Comparison of ENCODE assay signal across 18 cellular contexts in the genomic region with DNA sequence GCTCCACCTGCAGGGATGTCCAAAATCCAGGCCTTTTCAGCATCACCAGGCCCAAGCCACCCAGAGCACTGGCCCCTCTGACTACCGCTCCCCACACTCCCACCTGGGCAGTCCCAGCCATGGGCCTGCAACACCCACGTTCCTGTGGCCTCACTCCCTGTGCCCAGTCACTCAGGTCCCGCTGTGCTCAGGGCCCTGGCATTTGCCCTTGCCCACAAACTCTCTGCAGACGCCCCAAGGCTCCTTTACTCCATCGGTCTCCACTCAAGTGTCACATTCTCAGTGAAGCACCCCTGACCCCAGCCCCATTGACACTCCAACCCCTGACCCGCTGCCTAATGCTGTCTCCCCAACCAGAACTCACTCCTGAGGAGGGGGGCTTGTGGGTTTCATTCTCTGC. TPM values are rescaled to one million over a fixed set of nuclear protein-coding genes. Genes with fewer than 3 reads are reported as not detected.
DNase-seq lines count a peak whose midpoint lies in the region; FAIRE-seq and TF ChIP-seq lines count a peak whose summit lies in the region.
"Had no signal": no experiment of that assay in that cellular context is flagged by ENCODE, and none has a peak within 500 bp of the region (broad histone marks: within the 10 kb centered on the region; RNA-seq: fewer than 3 reads in every experiment).

No MANE protein-coding gene starts in this region.

- peaks cover 6% of the 10 kb centered on the region; the same call in 1 of the 2 replicates for H4K20me1 ChIP-seq in PC-9 (ENCODE audit: insufficient read depth)

- intact Hi-C loops in spleen (cut with DNase I; ENCODE audit: low total_unique reads) (no loop called here), PC-9 (cut with micrococcal nuclease; ENCODE audit: unreplicated experiment) (no loop called here)

- peaks cover 11% of the 10 kb centered on the region; the same call in 1 of the 2 replicates for H3F3A ChIP-seq in PC-9 (ENCODE audit: insufficient read depth, low read depth)

- no peak for TF ChIP-seq POLR2A in spleen (IDR thresholded peaks at IDR 0.05)

- no peaks in the 10 kb centered on the region for H3K9me2 ChIP-seq in PC-9 (ENCODE audit: insufficient read depth)

- peak overlapping the region; percentile 59 for H3K27ac Mint-ChIP-seq in HFFc6
- peak overlapping the region; percentile 89 for H3K27ac Mint-ChIP-seq in chondrocyte (ENCODE audit: unreplicated experiment)
- H3K27ac Mint-ChIP-seq in nephron = peak overlapping the region in 2 of 3 experiments; percentile 12 to 16
- H3K27ac Mint-ChIP-seq: CD4-positive, alpha-beta T cell had no signal

- H3K9me3 ChIP-seq in spleen = no peaks in the 10 kb centered on the region
- H3K9me3 ChIP-seq in PC-9 (ENCODE audit: insufficient read depth, low read depth) = no peaks in the 10 kb centered on the region
- H3K9me3 ChIP-seq: colonic mucosa, neutrophil had no signal

- no peak for FAIRE-seq in GM19239 (lab: Jason Lieb, UNC)
- FAIRE-seq: H54 had no signal

- peaks cover 2% of the 10 kb centered on the region; the same call in 1 of the 2 replicates for H3K27me3 Mint-ChIP-seq in HFFc6 (ENCODE audit: insufficient read depth)
- no peaks in the 10 kb centered on the region for H3K27me3 Mint-ChIP-seq in chondrocyte (ENCODE audit: low read depth)
- no peaks in the 10 kb centered on the region for H3K27me3 Mint-ChIP-seq in nephron (ENCODE audit: low read depth)
- H3K27me3 Mint-ChIP-seq: CD4-positive, alpha-beta T cell had no signal

- H3K4me1 Mint-ChIP-seq in HFFc6 (ENCODE audit: low read depth) = peaks cover 30% of the 10 kb centered on the region
- H3K4me1 Mint-ChIP-seq in chondrocyte (ENCODE audit: low read depth) = peaks cover 37% of the 10 kb centered on the region
- peaks cover 13% of the 10 kb centered on the region for H3K4me1 Mint-ChIP-seq in nephron

- peaks cover 0 to 72% (median 27%) of the 10 kb centered on the region in 6 donors for H3K36me3 ChIP-seq in spleen
- no peaks in the 10 kb centered on the region for H3K36me3 ChIP-seq in PC-9 (ENCODE audit: low read depth)
- H3K36me3 ChIP-seq: colonic mucosa, neutrophil had no signal

- H3K4me3 Mint-ChIP-seq in HFFc6 (no peak overlapping the region), chondrocyte (ENCODE audit: unreplicated experiment) (peak overlapping the region; percentile 26), nephron (no peak overlapping the region)
- H3K4me3 Mint-ChIP-seq: CD4-positive, alpha-beta T cell had no signal

- POLR2A ChIA-PET in PC-9 (lab: Charles Lee; ENCODE audit: unreplicated experiment) = no interaction called here

- peaks cover 3 to 36% (median 17%) of the 10 kb centered on the region in 6 donors for H3K4me1 ChIP-seq in spleen
- H3K4me1 ChIP-seq in PC-9 (replicated peaks; ENCODE audit: insufficient read depth) = no peaks in the 10 kb centered on the region
- H3K4me1 ChIP-seq: colonic mucosa had no signal

- H3K27ac ChIP-seq in spleen = peak overlapping the region in 6 of 8 donors; percentile 17 to 75 (median 66)
- H3K27ac ChIP-seq in PC-9 = no peak overlapping the region
- H3K27ac ChIP-seq: colonic mucosa, KMS-11, neutrophil had no signal

- H2AFZ ChIP-seq in PC-9 = no peak overlapping the region

- H3K79me2 ChIP-seq in PC-9 (ENCODE audit: low read depth) = no peaks in the 10 kb centered on the region

- H3K4me2 ChIP-seq in PC-9 = no peak overlapping the region
- H3K4me2 ChIP-seq: KMS-11 had no signal

- 75 to 88% (median 82%) methylated on average over 6 of the region's 6 CpGs for WGBS in spleen, 5 donors

- H3K27me3 ChIP-seq in spleen (replicated peaks in 1 of 7) = no peaks in the 10 kb centered on the region
- no peaks in the 10 kb centered on the region for H3K27me3 ChIP-seq in PC-9 (ENCODE audit: insufficient read depth, low read depth)
- H3K27me3 ChIP-seq: colonic mucosa, neutrophil had no signal

- H3K36me3 Mint-ChIP-seq in HFFc6 (ENCODE audit: low read depth) (peaks cover 11% of the 10 kb centered on the region), chondrocyte (ENCODE audit: low read depth) (peaks cover 2% of the 10 kb centered on the region), nephron (ENCODE audit: low read depth) (peaks cover 5% of the 10 kb centered on the region)

- H3K9me3 Mint-ChIP-seq in HFFc6 = no peaks in the 10 kb centered on the region
- no peaks in the 10 kb centered on the region for H3K9me3 Mint-ChIP-seq in chondrocyte (ENCODE audit: low read depth)
- no peaks in the 10 kb centered on the region for H3K9me3 Mint-ChIP-seq in nephron
- H3K9me3 Mint-ChIP-seq: CD4-positive, alpha-beta T cell had no signal

- no peak overlapping the region for H3K4me3 ChIP-seq in spleen
- no peak overlapping the region for H3K4me3 ChIP-seq in PC-9
- H3K4me3 ChIP-seq: colonic mucosa had no signal

- DNase-seq in HFFc6 (no peak), chondrocyte (ENCODE audit: low spot score) (no peak), spleen (no peak), PC-9 (no peak), OCI-M2 (lab: John Stamatoyannopoulos, UW; ENCODE audit: unreplicated experiment) (no peak), KG1 (lab: John Stamatoyannopoulos, UW) (no peak), GM19239 (ENCODE audit: insufficient read length, low spot score) (no peak)
- DNase-seq: activated CD4-positive, alpha-beta T cell treated with anti-CD3 and anti-CD28 coated beads for 48 hours; activated gamma-delta T cell; CD4-positive, alpha-beta T cell; colonic mucosa; DMS79; NCI-H1105; NCI-H82 had no signal

- CTCF ChIA-PET in PC-9 (lab: Charles Lee) = no interaction called here

- no TSS peak for BruUV-seq in PC-9 (replicated peaks; lab: Mats Ljungman, UMichigan)

- TF ChIP-seq CTCF in HFFc6 (IDR thresholded peaks at IDR 0.05) (no peak), chondrocyte (IDR thresholded peaks at IDR 0.05) (no peak), nephron (IDR thresholded peaks at IDR 0.05; ENCODE audit: unreplicated experiment in 3 of 3) (no peak), spleen (IDR thresholded peaks at IDR 0.05 in 8 of 11, conservative IDR thresholded peaks at IDR 0.05 in 3 of 11) (no peak), PC-9 (conservative IDR thresholded peaks at IDR 0.05) (no peak)

RNA-seq across cellular contexts. Expression of gene MPG, which starts 23.6 kb away (rescaled TPM):
- 100 to 1,000 TPM in 2 of 6 experiments, 10 to 100 TPM in 4; 92.3 to 104 (median 96.9) TPM for total RNA-seq in HFFc6 (2021; fragmentation: NEBNext Ultra II Directional; extraction: Animal tissue kit (Norgen Biotek cat#: 25700))
- total RNA-seq in chondrocyte (52.6 to 65.4 TPM (median 61.1 TPM) in 3 replicates), spleen (10 to 100 TPM; 34.8 to 82.4 (median 50.0) TPM), PC-9 (2021) (86.2 and 138 TPM in 2 replicates)
- polyA plus RNA-seq in spleen = 100 to 1,000 TPM; 115 to 122 (median 121) TPM

RNA-seq across cellular contexts. Expression of gene RHBDF1, which starts 29.2 kb away (rescaled TPM):
- total RNA-seq in HFFc6 (2021; fragmentation: NEBNext Ultra II Directional; extraction: Animal tissue kit (Norgen Biotek cat#: 25700)) = 10 to 100 TPM; 54.9 to 65.8 (median 60.0) TPM
- total RNA-seq in chondrocyte = 52.4 to 55.5 TPM (median 52.7 TPM) in 3 replicates
- 10 to 100 TPM in 4 of 7 donors, 1 to 10 TPM in 3; 6.5 to 23.0 (median 14.9) TPM for total RNA-seq in spleen
- 10 to 100 TPM in 1 of 3 donors, 1 to 10 TPM in 2; 7.0 to 11.4 (median 9.2) TPM for polyA plus RNA-seq in spleen
- 51.4 and 62.9 TPM in 2 replicates for total RNA-seq in PC-9 (2021)

RNA-seq across cellular contexts. Expression of gene NPRL3, which starts 36.9 kb away (rescaled TPM):
- 10 to 100 TPM; 33.9 to 40.9 (median 37.1) TPM for total RNA-seq in HFFc6 (2021; fragmentation: NEBNext Ultra II Directional; extraction: Animal tissue kit (Norgen Biotek cat#: 25700))
- 32.0 to 39.6 TPM (median 35.4 TPM) in 3 replicates for total RNA-seq in chondrocyte
- total RNA-seq in spleen = 10 to 100 TPM; 22.7 to 38.7 (median 31.7) TPM
- polyA plus RNA-seq in spleen = 10 to 100 TPM in 2 of 3 donors, 1 to 10 TPM in 1; 8.7 to 22.4 (median 12.5) TPM
- total RNA-seq in PC-9 (2021) = 56.8 and 66.6 TPM in 2 replicates

RNA-seq across cellular contexts. Expression of gene SNRNP25, which starts 48.0 kb away (rescaled TPM):
- 10 to 100 TPM; 40.3 to 53.1 (median 44.0) TPM for total RNA-seq in HFFc6 (2021; fragmentation: NEBNext Ultra II Directional; extraction: Animal tissue kit (Norgen Biotek cat#: 25700))
- 27.7 to 40.5 TPM (median 28.0 TPM) in 3 replicates for total RNA-seq in chondrocyte
- total RNA-seq in spleen = 10 to 100 TPM; 13.6 to 25.1 (median 17.2) TPM
- 10 to 100 TPM; 39.8 to 48.1 (median 46.6) TPM for polyA plus RNA-seq in spleen
- total RNA-seq in PC-9 (2021) = 60.8 and 61.4 TPM in 2 replicates

RNA-seq across cellular contexts. Expression of gene POLR3K, which starts 48.2 kb away (rescaled TPM):
- total RNA-seq in HFFc6 (2021; fragmentation: NEBNext Ultra II Directional; extraction: Animal tissue kit (Norgen Biotek cat#: 25700)) = 10 to 100 TPM; 18.9 to 24.7 (median 19.8) TPM
- total RNA-seq in chondrocyte = 7.3 to 11.3 TPM (median 7.5 TPM) in 3 replicates
- total RNA-seq in spleen = 10 to 100 TPM in 4 of 7 donors, 1 to 10 TPM in 3; 5.2 to 17.9 (median 13.2) TPM
- 10 to 100 TPM; 13.1 to 24.1 (median 21.2) TPM for polyA plus RNA-seq in spleen
- 33.5 and 38.4 TPM in 2 replicates for total RNA-seq in PC-9 (2021)

Comparison
In these comparisons a context has a peak if more than half of its experiments do, and no peak if none do; other contexts are left out.
1. H3K27ac Mint-ChIP-seq: peak in every context shown above with its lines; median percentile 89 in chondrocyte; 59 in HFFc6; 14 in nephron.